In the genomic region with DNA sequence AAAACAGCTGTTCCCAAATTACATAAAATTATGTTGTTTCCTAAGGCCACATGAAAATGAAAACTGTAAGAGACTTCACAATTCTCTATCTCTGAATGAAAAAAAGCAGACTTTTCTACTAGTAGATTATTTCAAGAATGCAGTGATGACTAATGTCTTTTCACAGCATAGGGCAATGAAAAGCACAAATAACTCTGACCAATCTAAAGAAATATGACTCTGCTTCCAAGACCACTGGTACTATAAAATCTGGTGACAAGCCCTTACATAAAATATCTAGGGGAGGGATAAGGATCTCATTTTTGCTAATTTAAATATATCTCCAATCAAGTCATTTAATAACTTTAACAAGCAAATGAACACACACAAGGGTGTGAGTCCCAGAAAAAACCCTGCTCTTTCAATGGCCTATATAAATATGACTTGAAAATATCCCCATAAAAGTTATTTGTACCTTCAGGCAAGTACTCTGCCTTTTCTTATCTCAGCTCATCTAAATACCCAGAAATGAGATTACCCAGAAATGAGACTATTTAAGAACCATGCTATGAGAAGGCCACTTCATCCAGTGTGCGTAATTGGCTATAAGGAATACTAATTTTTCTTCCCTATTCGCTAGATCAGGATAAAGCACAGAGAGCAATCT, we compare ENCODE assay signal across 11 cellular contexts.
DNase-seq lines count a peak whose midpoint lies in the region; ATAC-seq lines count a peak whose summit lies in the region.
"Had no signal": no experiment of that assay in that cellular context is flagged by ENCODE, and none has a peak within 500 bp of the region (broad histone marks: within the 10 kb centered on the region; RNA-seq: fewer than 3 reads in every experiment).

No MANE protein-coding gene starts in this region.

- peak; percentile 89 for DNase-seq in EH (ENCODE audit: low read depth)
- peak; percentile 6 for DNase-seq in NCI-H460 (ENCODE audit: extremely low read depth, low read depth)
- peak; percentile 81 for DNase-seq in dedifferentiated amniotic fluid mesenchymal stem cell (ENCODE audit: extremely low spot score)
- DNase-seq in non-pigmented ciliary epithelial cell (ENCODE audit: low read depth), result peak; percentile 45
- DNase-seq in SKM-1 treated with dmso at 0.1 percent for 144 hours (lab: John Stamatoyannopoulos, UW; ENCODE audit: unreplicated experiment), result no peak
- DNase-seq in HT-29 (ENCODE audit: low spot score), result no peak
- DNase-seq: activated CD8-positive, alpha-beta memory T cell treated with anti-CD3 and anti-CD28 coated beads, Interleukin-2, amount 10 ng/mL, durations not matched to agents 7 days and 5 days; lower lobe of right lung; NCI-H1417 treated with DMSO at 0.1 percent for 48 hours had no signal

- no peak for ATAC-seq in HG02852 (IDR thresholded peaks at IDR 0.05; ENCODE audit: unreplicated experiment)
- ATAC-seq in HG02884 (IDR thresholded peaks at IDR 0.05; ENCODE audit: unreplicated experiment), result no peak
- ATAC-seq: activated CD8-positive, alpha-beta memory T cell treated with anti-CD3 and anti-CD28 coated beads, Interleukin-2, amount 10 ng/mL, durations not matched to agents 7 days and 5 days had no signal

Comparison
In these comparisons a context has a peak if more than half of its experiments do, and no peak if none do; other contexts are left out.
1. DNase-seq: peak in EH (single experiment), NCI-H460 (single experiment), dedifferentiated amniotic fluid mesenchymal stem cell (single experiment) and non-pigmented ciliary epithelial cell (single experiment); none in SKM-1 treated with dmso at 0.1 percent for 144 hours (single experiment) and HT-29 (single experiment).